Comparison of ENCODE assay signal across 1 cellular context in the genomic region with DNA sequence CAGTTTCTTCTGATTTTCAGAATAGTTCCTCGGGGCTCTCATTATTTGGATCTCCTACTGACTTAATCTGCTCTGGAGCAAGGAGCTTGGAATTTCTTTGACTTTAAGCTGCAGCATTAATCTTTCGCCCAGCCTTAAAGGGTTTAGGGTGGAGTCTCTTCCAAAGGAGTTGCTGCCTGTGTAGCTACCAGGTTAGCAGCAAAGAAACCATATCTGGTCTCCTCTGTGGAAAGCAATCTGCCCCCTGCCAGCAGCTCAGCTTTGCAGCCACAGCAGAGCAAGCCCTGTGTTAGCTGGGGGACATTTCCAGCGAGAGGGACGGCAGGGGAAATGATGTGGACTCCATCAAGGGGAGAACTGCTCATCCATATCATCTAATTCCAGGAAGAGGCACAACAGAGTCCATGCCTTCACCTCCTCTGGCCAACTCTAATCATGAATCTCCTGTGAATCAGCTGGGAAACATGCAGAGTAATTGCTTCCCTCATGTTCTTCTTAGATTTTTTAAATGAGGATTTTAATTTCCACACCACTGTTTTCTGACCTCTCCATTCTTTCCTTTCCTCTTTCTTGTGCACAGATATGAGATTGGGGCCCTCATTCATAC.
TF ChIP-seq lines count a peak whose summit lies in the region.

No MANE protein-coding gene starts in this region.

TF ChIP-seq in GM23338, 12 proteins besides CTCF, POLR2A, EP300 and RAD21:
- TF ChIP-seq, protein P1, sequence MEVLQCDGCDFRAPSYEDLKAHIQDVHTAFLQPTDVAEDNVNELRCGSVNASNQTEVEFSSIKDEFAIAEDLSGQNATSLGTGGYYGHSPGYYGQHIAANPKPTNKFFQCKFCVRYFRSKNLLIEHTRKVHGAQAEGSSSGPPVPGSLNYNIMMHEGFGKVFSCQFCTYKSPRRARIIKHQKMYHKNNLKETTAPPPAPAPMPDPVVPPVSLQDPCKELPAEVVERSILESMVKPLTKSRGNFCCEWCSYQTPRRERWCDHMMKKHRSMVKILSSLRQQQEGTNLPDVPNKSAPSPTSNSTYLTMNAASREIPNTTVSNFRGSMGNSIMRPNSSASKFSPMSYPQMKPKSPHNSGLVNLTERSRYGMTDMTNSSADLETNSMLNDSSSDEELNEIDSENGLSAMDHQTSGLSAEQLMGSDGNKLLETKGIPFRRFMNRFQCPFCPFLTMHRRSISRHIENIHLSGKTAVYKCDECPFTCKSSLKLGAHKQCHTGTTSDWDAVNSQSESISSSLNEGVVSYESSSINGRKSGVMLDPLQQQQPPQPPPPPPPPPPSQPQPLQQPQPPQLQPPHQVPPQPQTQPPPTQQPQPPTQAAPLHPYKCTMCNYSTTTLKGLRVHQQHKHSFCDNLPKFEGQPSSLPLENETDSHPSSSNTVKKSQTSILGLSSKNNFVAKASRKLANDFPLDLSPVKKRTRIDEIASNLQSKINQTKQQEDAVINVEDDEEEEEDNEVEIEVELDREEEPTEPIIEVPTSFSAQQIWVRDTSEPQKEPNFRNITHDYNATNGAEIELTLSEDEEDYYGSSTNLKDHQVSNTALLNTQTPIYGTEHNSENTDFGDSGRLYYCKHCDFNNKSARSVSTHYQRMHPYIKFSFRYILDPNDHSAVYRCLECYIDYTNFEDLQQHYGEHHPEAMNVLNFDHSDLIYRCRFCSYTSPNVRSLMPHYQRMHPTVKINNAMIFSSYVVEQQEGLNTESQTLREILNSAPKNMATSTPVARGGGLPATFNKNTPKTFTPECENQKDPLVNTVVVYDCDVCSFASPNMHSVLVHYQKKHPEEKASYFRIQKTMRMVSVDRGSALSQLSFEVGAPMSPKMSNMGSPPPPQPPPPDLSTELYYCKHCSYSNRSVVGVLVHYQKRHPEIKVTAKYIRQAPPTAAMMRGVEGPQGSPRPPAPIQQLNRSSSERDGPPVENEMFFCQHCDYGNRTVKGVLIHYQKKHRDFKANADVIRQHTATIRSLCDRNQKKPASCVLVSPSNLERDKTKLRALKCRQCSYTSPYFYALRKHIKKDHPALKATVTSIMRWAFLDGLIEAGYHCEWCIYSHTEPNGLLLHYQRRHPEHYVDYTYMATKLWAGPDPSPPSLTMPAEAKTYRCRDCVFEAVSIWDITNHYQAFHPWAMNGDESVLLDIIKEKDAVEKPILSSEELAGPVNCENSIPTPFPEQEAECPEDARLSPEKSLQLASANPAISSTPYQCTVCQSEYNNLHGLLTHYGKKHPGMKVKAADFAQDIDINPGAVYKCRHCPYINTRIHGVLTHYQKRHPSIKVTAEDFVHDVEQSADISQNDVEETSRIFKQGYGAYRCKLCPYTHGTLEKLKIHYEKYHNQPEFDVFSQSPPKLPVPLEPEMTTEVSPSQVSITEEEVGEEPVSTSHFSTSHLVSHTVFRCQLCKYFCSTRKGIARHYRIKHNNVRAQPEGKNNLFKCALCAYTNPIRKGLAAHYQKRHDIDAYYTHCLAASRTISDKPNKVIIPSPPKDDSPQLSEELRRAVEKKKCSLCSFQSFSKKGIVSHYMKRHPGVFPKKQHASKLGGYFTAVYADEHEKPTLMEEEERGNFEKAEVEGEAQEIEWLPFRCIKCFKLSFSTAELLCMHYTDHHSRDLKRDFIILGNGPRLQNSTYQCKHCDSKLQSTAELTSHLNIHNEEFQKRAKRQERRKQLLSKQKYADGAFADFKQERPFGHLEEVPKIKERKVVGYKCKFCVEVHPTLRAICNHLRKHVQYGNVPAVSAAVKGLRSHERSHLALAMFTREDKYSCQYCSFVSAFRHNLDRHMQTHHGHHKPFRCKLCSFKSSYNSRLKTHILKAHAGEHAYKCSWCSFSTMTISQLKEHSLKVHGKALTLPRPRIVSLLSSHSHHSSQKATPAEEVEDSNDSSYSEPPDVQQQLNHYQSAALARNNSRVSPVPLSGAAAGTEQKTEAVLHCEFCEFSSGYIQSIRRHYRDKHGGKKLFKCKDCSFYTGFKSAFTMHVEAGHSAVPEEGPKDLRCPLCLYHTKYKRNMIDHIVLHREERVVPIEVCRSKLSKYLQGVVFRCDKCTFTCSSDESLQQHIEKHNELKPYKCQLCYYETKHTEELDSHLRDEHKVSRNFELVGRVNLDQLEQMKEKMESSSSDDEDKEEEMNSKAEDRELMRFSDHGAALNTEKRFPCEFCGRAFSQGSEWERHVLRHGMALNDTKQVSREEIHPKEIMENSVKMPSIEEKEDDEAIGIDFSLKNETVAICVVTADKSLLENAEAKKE (CRISPR knock-in tag; IDR thresholded peaks at IDR 0.05) = no peak
- TF ChIP-seq CREB1 (CRISPR knock-in tag; IDR thresholded peaks at IDR 0.05; ENCODE audit: low read depth) (no peak), JUNB (IDR thresholded peaks at IDR 0.05; ENCODE audit: unreplicated experiment) (no peak)
